In the genomic region with DNA sequence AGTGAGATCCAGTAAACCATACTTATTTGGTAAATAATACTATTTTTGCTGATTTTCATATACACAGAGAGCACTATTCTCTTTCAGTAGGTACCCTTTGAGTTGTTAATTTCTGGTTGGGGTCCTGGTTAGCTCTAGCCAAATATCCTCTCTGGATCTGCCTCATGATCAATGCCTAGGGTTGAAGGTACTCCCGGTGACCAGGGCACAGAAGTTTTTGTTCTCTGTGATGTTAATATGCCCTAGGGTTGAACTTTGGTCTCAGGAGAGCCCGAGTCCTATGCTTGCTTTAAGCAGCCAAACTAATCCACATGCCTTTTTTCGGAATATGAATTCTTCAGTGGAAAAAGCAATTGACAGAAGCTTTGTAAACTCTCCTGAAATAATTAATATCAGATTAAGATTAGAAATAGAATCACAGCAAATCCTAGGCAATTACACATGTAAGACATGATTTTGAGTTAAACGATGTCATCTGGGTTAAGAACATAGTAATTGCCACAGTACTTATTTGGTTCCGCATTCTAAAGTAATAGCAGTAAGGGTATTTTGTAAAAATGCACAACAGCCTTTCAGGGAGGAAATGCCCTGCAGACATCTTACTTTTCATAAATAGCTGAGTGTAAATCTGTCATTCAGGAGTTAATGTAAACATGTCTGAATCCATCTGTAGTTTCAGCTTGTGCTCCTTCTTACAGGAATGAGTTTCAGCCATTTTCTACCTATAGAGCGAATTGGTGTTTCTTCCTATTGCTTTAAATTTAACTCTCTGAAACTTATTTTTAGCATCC, we compare ENCODE assay signal across 1 cellular context.
TF ChIP-seq lines count a peak whose summit lies in the region.

No MANE protein-coding gene starts in this region.

TF ChIP-seq in HepG2, 621 proteins besides CTCF, POLR2A, EP300 and RAD21 (continued from another document and continues in another):
- TF ChIP-seq, protein P1, sequence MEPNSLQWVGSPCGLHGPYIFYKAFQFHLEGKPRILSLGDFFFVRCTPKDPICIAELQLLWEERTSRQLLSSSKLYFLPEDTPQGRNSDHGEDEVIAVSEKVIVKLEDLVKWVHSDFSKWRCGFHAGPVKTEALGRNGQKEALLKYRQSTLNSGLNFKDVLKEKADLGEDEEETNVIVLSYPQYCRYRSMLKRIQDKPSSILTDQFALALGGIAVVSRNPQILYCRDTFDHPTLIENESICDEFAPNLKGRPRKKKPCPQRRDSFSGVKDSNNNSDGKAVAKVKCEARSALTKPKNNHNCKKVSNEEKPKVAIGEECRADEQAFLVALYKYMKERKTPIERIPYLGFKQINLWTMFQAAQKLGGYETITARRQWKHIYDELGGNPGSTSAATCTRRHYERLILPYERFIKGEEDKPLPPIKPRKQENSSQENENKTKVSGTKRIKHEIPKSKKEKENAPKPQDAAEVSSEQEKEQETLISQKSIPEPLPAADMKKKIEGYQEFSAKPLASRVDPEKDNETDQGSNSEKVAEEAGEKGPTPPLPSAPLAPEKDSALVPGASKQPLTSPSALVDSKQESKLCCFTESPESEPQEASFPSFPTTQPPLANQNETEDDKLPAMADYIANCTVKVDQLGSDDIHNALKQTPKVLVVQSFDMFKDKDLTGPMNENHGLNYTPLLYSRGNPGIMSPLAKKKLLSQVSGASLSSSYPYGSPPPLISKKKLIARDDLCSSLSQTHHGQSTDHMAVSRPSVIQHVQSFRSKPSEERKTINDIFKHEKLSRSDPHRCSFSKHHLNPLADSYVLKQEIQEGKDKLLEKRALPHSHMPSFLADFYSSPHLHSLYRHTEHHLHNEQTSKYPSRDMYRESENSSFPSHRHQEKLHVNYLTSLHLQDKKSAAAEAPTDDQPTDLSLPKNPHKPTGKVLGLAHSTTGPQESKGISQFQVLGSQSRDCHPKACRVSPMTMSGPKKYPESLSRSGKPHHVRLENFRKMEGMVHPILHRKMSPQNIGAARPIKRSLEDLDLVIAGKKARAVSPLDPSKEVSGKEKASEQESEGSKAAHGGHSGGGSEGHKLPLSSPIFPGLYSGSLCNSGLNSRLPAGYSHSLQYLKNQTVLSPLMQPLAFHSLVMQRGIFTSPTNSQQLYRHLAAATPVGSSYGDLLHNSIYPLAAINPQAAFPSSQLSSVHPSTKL (CRISPR knock-in tag; IDR thresholded peaks at IDR 0.05) = peak; percentile 77
- no peak for TF ChIP-seq ZFP1 (CRISPR knock-in tag; IDR thresholded peaks at IDR 0.05)
- no peak for TF ChIP-seq TCF12 (IDR thresholded peaks at IDR 0.05)
- TF ChIP-seq TCF12 (CRISPR knock-in tag; IDR thresholded peaks at IDR 0.05) = no peak
- TF ChIP-seq ZNF224 (CRISPR knock-in tag; IDR thresholded peaks at IDR 0.05) = no peak
- no peak for TF ChIP-seq ZNF615 (CRISPR knock-in tag; IDR thresholded peaks at IDR 0.05; ENCODE audit: borderline replicate concordance)
- no peak for TF ChIP-seq IKZF4 (CRISPR knock-in tag; IDR thresholded peaks at IDR 0.05; ENCODE audit: borderline replicate concordance, low read depth, not compliant biosample characterization)
- no peak for TF ChIP-seq ZBTB42 (CRISPR knock-in tag; IDR thresholded peaks at IDR 0.05)
- TF ChIP-seq HOXA3 (CRISPR knock-in tag; IDR thresholded peaks at IDR 0.05) = peak; percentile 39; the same call in 1 of the 2 replicates
- TF ChIP-seq, protein P2, sequence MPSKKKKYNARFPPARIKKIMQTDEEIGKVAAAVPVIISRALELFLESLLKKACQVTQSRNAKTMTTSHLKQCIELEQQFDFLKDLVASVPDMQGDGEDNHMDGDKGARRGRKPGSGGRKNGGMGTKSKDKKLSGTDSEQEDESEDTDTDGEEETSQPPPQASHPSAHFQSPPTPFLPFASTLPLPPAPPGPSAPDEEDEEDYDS (CRISPR knock-in tag; IDR thresholded peaks at IDR 0.05) = 0 out of 2 replicates have a peak, but pooled peaks have one; percentile 32
- TF ChIP-seq PITX1 (CRISPR knock-in tag; IDR thresholded peaks at IDR 0.05) = peak; percentile 45; the same call in 1 of the 2 replicates
- TF ChIP-seq, protein P3, sequence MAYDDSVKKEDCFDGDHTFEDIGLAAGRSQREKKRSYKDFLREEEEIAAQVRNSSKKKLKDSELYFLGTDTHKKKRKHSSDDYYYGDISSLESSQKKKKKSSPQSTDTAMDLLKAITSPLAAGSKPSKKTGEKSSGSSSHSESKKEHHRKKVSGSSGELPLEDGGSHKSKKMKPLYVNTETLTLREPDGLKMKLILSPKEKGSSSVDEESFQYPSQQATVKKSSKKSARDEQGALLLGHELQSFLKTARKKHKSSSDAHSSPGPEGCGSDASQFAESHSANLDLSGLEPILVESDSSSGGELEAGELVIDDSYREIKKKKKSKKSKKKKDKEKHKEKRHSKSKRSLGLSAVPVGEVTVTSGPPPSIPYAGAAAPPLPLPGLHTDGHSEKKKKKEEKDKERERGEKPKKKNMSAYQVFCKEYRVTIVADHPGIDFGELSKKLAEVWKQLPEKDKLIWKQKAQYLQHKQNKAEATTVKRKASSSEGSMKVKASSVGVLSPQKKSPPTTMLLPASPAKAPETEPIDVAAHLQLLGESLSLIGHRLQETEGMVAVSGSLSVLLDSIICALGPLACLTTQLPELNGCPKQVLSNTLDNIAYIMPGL (CRISPR knock-in tag; IDR thresholded peaks at IDR 0.05; ENCODE audit: borderline replicate concordance in 1 of 2, low read depth in 1 of 2) = no peak
- TF ChIP-seq ZNF12 (CRISPR knock-in tag; IDR thresholded peaks at IDR 0.05) = 0 out of 2 replicates have a peak, but pooled peaks have one; percentile 39
- no peak for TF ChIP-seq U2AF1 (optimal IDR thresholded peaks at IDR 0.05; ENCODE audit: low read depth, low read length)
- TF ChIP-seq ZNF44 (CRISPR knock-in tag; IDR thresholded peaks at IDR 0.05) = no peak
- TF ChIP-seq, protein P4, sequence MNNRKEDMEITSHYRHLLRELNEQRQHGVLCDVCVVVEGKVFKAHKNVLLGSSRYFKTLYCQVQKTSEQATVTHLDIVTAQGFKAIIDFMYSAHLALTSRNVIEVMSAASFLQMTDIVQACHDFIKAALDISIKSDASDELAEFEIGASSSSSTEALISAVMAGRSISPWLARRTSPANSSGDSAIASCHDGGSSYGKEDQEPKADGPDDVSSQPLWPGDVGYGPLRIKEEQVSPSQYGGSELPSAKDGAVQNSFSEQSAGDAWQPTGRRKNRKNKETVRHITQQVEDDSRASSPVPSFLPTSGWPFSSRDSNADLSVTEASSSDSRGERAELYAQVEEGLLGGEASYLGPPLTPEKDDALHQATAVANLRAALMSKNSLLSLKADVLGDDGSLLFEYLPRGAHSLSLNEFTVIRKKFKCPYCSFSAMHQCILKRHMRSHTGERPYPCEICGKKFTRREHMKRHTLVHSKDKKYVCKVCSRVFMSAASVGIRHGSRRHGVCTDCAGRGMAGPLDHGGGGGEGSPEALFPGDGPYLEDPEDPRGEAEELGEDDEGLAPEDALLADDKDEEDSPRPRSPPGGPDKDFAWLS (CRISPR knock-in tag; IDR thresholded peaks at IDR 0.05; ENCODE audit: borderline replicate concordance) = no peak
- peak; percentile 82 for TF ChIP-seq RARA (CRISPR knock-in tag; IDR thresholded peaks at IDR 0.05)
- TF ChIP-seq ZFP36L1 (CRISPR knock-in tag; IDR thresholded peaks at IDR 0.05) = no peak
- peak; percentile 41; the same call in 1 of the 3 replicates for TF ChIP-seq MXI1 (IDR thresholded peaks at IDR 0.05; ENCODE audit: borderline replicate concordance, low read depth, low read length)
- TF ChIP-seq SOX5 (CRISPR knock-in tag; IDR thresholded peaks at IDR 0.05; ENCODE audit: borderline replicate concordance) = peak; percentile 70; the same call in 1 of the 2 replicates
- TF ChIP-seq SP2 (CRISPR knock-in tag; IDR thresholded peaks at IDR 0.05) = no peak
- TF ChIP-seq, protein P5, sequence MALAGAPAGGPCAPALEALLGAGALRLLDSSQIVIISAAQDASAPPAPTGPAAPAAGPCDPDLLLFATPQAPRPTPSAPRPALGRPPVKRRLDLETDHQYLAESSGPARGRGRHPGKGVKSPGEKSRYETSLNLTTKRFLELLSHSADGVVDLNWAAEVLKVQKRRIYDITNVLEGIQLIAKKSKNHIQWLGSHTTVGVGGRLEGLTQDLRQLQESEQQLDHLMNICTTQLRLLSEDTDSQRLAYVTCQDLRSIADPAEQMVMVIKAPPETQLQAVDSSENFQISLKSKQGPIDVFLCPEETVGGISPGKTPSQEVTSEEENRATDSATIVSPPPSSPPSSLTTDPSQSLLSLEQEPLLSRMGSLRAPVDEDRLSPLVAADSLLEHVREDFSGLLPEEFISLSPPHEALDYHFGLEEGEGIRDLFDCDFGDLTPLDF (CRISPR knock-in tag; IDR thresholded peaks at IDR 0.05) = no peak
- no peak for TF ChIP-seq KLF11 (CRISPR knock-in tag; IDR thresholded peaks at IDR 0.05)
- TF ChIP-seq TARDBP (CRISPR knock-in tag; IDR thresholded peaks at IDR 0.05) = 0 out of 2 replicates have a peak, but pooled peaks have one; percentile 17
- TF ChIP-seq ZSCAN9 (CRISPR knock-in tag; IDR thresholded peaks at IDR 0.05; ENCODE audit: borderline replicate concordance) = no peak
- 0 out of 2 replicates have a peak, but pooled peaks have one; percentile 61 for TF ChIP-seq ZNF264 (CRISPR knock-in tag; IDR thresholded peaks at IDR 0.05)
- TF ChIP-seq, protein P6, sequence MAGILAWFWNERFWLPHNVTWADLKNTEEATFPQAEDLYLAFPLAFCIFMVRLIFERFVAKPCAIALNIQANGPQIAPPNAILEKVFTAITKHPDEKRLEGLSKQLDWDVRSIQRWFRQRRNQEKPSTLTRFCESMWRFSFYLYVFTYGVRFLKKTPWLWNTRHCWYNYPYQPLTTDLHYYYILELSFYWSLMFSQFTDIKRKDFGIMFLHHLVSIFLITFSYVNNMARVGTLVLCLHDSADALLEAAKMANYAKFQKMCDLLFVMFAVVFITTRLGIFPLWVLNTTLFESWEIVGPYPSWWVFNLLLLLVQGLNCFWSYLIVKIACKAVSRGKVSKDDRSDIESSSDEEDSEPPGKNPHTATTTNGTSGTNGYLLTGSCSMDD (CRISPR knock-in tag; IDR thresholded peaks at IDR 0.05) = no peak
- TF ChIP-seq, protein P7, sequence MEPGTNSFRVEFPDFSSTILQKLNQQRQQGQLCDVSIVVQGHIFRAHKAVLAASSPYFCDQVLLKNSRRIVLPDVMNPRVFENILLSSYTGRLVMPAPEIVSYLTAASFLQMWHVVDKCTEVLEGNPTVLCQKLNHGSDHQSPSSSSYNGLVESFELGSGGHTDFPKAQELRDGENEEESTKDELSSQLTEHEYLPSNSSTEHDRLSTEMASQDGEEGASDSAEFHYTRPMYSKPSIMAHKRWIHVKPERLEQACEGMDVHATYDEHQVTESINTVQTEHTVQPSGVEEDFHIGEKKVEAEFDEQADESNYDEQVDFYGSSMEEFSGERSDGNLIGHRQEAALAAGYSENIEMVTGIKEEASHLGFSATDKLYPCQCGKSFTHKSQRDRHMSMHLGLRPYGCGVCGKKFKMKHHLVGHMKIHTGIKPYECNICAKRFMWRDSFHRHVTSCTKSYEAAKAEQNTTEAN (CRISPR knock-in tag; conservative IDR thresholded peaks at IDR 0.05) = no peak
- no peak for TF ChIP-seq MIXL1 (CRISPR knock-in tag; IDR thresholded peaks at IDR 0.05)
- no peak for TF ChIP-seq EHMT2 (IDR thresholded peaks at IDR 0.05; ENCODE audit: borderline replicate concordance, low read depth, low read length)
- no peak for TF ChIP-seq ZNF530 (CRISPR knock-in tag; IDR thresholded peaks at IDR 0.05; ENCODE audit: low read depth)
- TF ChIP-seq RBFOX2 (IDR thresholded peaks at IDR 0.05; ENCODE audit: low read depth, low read length) = 0 out of 2 replicates have a peak, but pooled peaks have one; percentile 11
- TF ChIP-seq, protein P8, sequence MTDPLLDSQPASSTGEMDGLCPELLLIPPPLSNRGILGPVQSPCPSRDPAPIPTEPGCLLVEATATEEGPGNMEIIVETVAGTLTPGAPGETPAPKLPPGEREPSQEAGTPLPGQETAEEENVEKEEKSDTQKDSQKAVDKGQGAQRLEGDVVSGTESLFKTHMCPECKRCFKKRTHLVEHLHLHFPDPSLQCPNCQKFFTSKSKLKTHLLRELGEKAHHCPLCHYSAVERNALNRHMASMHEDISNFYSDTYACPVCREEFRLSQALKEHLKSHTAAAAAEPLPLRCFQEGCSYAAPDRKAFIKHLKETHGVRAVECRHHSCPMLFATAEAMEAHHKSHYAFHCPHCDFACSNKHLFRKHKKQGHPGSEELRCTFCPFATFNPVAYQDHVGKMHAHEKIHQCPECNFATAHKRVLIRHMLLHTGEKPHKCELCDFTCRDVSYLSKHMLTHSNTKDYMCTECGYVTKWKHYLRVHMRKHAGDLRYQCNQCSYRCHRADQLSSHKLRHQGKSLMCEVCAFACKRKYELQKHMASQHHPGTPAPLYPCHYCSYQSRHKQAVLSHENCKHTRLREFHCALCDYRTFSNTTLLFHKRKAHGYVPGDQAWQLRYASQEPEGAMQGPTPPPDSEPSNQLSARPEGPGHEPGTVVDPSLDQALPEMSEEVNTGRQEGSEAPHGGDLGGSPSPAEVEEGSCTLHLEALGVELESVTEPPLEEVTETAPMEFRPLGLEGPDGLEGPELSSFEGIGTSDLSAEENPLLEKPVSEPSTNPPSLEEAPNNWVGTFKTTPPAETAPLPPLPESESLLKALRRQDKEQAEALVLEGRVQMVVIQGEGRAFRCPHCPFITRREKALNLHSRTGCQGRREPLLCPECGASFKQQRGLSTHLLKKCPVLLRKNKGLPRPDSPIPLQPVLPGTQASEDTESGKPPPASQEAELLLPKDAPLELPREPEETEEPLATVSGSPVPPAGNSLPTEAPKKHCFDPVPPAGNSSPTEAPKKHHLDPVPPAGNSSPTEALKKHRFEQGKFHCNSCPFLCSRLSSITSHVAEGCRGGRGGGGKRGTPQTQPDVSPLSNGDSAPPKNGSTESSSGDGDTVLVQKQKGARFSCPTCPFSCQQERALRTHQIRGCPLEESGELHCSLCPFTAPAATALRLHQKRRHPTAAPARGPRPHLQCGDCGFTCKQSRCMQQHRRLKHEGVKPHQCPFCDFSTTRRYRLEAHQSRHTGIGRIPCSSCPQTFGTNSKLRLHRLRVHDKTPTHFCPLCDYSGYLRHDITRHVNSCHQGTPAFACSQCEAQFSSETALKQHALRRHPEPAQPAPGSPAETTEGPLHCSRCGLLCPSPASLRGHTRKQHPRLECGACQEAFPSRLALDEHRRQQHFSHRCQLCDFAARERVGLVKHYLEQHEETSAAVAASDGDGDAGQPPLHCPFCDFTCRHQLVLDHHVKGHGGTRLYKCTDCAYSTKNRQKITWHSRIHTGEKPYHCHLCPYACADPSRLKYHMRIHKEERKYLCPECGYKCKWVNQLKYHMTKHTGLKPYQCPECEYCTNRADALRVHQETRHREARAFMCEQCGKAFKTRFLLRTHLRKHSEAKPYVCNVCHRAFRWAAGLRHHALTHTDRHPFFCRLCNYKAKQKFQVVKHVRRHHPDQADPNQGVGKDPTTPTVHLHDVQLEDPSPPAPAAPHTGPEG (CRISPR knock-in tag; IDR thresholded peaks at IDR 0.05) = no peak
- no peak for TF ChIP-seq KMT2A (CRISPR knock-in tag; IDR thresholded peaks at IDR 0.05)
- TF ChIP-seq, protein P9, sequence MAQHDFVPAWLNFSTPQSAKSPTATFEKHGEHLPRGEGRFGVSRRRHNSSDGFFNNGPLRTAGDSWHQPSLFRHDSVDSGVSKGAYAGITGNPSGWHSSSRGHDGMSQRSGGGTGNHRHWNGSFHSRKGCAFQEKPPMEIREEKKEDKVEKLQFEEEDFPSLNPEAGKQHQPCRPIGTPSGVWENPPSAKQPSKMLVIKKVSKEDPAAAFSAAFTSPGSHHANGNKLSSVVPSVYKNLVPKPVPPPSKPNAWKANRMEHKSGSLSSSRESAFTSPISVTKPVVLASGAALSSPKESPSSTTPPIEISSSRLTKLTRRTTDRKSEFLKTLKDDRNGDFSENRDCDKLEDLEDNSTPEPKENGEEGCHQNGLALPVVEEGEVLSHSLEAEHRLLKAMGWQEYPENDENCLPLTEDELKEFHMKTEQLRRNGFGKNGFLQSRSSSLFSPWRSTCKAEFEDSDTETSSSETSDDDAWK (CRISPR knock-in tag; IDR thresholded peaks at IDR 0.05) = no peak
- TF ChIP-seq KAT2B (IDR thresholded peaks at IDR 0.05; ENCODE audit: borderline replicate concordance, low read depth, low read length) = no peak
- peak; percentile 54; the same call in 1 of the 2 replicates for TF ChIP-seq HMG20A (CRISPR knock-in tag; IDR thresholded peaks at IDR 0.05; ENCODE audit: borderline replicate concordance)
